In genomic region chr3:13264468-13264795, GRCh38 we compare ENCODE assay signal across 11 cellular contexts.
"Had no signal": no experiment of that assay in that cellular context is flagged by ENCODE, and none has a peak within 500 bp of the region (broad histone marks: within the 10 kb centered on the region; RNA-seq: fewer than 3 reads in every experiment).

No MANE protein-coding gene starts in this region.

- H3K4me1 ChIP-seq: vagina had no signal

- H3K4me3 ChIP-seq: tibial artery, vagina had no signal

- DNase-seq: activated CD4-positive, alpha-beta memory T cell treated with anti-CD3 and anti-CD28 coated beads, Interleukin-2, amount 10 ng/mL, durations not matched to agents 7 days and 5 days; activated CD4-positive, alpha-beta T cell treated with anti-CD3 and anti-CD28 coated beads for 36 hours; activated CD8-positive, alpha-beta memory T cell treated with anti-CD3 and anti-CD28 coated beads, Interleukin-2, amount 50 U/mL, for 48 hours; activated naive CD8-positive, alpha-beta T cell treated with anti-CD3 and anti-CD28 coated beads, Interleukin-2, amount 50 U/mL, for 24 hours; dermis blood vessel endothelial cell; nephron progenitor cell; small intestine; T1000; tibial artery had no signal

- H3K27ac ChIP-seq: tibial artery, vagina, VCaP had no signal

- ATAC-seq: activated CD4-positive, alpha-beta T cell treated with anti-CD3 and anti-CD28 coated beads for 36 hours; activated naive CD8-positive, alpha-beta T cell treated with anti-CD3 and anti-CD28 coated beads, Interleukin-2, amount 50 U/mL, for 24 hours had no signal

- H3K9me3 ChIP-seq: vagina had no signal

- H3K27me3 ChIP-seq: vagina had no signal

- H3K36me3 ChIP-seq: tibial artery, vagina had no signal
